Comparison of ENCODE assay signal across 24 cellular contexts in the genomic region with DNA sequence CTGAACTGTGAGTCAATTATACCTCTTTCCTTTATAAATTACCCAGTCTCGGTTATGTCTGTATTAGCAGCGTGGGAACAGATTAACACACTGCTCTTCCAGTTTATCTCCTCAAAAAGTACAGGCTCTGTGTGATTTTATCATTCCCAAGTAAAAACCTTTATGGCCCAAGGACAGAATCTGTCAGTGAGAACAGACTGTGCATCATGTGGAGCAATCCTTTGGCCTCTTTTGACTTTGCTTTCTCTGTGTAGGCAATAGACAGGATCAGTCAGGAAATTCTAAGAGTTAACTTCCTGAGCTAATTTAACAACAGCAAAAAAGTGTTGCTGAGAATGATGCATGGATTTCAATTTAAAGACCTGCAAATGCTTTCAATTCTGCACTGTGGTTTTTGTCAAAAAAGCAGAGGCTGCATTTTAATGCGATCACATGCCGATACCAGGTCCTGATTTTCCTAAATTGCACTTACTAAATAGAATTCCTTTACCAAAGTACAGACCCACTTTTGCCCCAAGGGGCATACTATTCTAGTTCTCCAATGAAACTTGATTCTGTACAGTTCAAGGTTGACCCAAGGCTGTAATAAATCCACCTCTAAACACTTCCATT.
DNase-seq lines count a peak whose midpoint lies in the region; ATAC-seq and TF ChIP-seq lines count a peak whose summit lies in the region.
"Had no signal": no experiment of that assay in that cellular context is flagged by ENCODE, and none has a peak within 500 bp of the region (broad histone marks: within the 10 kb centered on the region; RNA-seq: fewer than 3 reads in every experiment).

No MANE protein-coding gene starts in this region.

- TF ChIP-seq CTCF in mesothelial cell of epicardium (IDR thresholded peaks at IDR 0.05; ENCODE audit: unreplicated experiment) (no peak), type B pancreatic cell (conservative IDR thresholded peaks at IDR 0.05) (no peak), gastrocnemius medialis (IDR thresholded peaks at IDR 0.05 in 4 of 5, conservative IDR thresholded peaks at IDR 0.05 in 1 of 5) (no peak)

- no peaks in the 10 kb centered on the region for H3K27me3 ChIP-seq in gastrocnemius medialis
- H3K27me3 ChIP-seq: BLaER1 treated with 17β-estradiol and CSF1 and Interleukin-3, amounts not matched to agents 10 nM and 100 nM had no signal

- peaks cover 8 to 10% of the 10 kb centered on the region in 2 donors for H3K4me1 ChIP-seq in gastrocnemius medialis

- no peak overlapping the region for H3K9ac ChIP-seq in SK-N-MC (ENCODE audit: insufficient read length)
- H3K9ac ChIP-seq: BLaER1 treated with 17β-estradiol and CSF1 and Interleukin-3, amounts not matched to agents 10 nM and 100 nM; KMS-11 had no signal

- H3K36me3 ChIP-seq in SK-N-MC (ENCODE audit: insufficient read depth, low read length) = no peaks in the 10 kb centered on the region
- H3K36me3 ChIP-seq in gastrocnemius medialis = no peaks in the 10 kb centered on the region
- H3K36me3 ChIP-seq: BLaER1 treated with 17β-estradiol and CSF1 and Interleukin-3, amounts not matched to agents 10 nM and 100 nM had no signal

- H3K4me1 Mint-ChIP-seq in mesothelial cell of epicardium = peaks cover 17% of the 10 kb centered on the region
- H3K4me1 Mint-ChIP-seq in type B pancreatic cell (ENCODE audit: unreplicated experiment) = peaks cover 14% of the 10 kb centered on the region
- H3K4me1 Mint-ChIP-seq: CD4-positive, alpha-beta memory T cell had no signal

- H3K9me3 ChIP-seq in SK-N-MC (ENCODE audit: low read depth, low read length) (peaks cover 4% of the 10 kb centered on the region; the same call in 1 of the 2 replicates), gastrocnemius medialis (no peaks in the 10 kb centered on the region)

- peaks cover under 1% of the 10 kb centered on the region for H3K9me3 Mint-ChIP-seq in mesothelial cell of epicardium
- H3K9me3 Mint-ChIP-seq in type B pancreatic cell = peaks cover 5% of the 10 kb centered on the region

- in situ Hi-C loops in gastrocnemius medialis (cut with MboI; ENCODE audit: low sequenced_read_pairs in 4 of 4) = no loop called here

- H3K36me3 Mint-ChIP-seq in mesothelial cell of epicardium (no peaks in the 10 kb centered on the region), type B pancreatic cell (peaks cover 10% of the 10 kb centered on the region)
- H3K36me3 Mint-ChIP-seq: CD4-positive, alpha-beta memory T cell had no signal

- ATAC-seq in GM18873 (IDR thresholded peaks at IDR 0.05; ENCODE audit: low FRiP score, unreplicated experiment) = no peak
- no peak for ATAC-seq in gastrocnemius medialis

- H3K4me3 Mint-ChIP-seq in mesothelial cell of epicardium (no peak overlapping the region), type B pancreatic cell (no peak overlapping the region)
- H3K4me3 Mint-ChIP-seq: CD4-positive, alpha-beta memory T cell had no signal

- H3K27ac Mint-ChIP-seq in mesothelial cell of epicardium = peak overlapping the region; percentile 3
- peak overlapping the region; percentile 10 for H3K27ac Mint-ChIP-seq in type B pancreatic cell

- DNase-seq in SK-N-MC (ENCODE audit: low read depth, low spot score) = peak; percentile 87
- peak; percentile 17 for DNase-seq in cerebellum (ENCODE audit: low spot score)
- no peak for DNase-seq in mesothelial cell of epicardium (ENCODE audit: low spot score in 2 of 2, unreplicated experiment in 2 of 2)
- no peak for DNase-seq in type B pancreatic cell (ENCODE audit: extremely low spot score, unreplicated experiment)
- no peak for DNase-seq in NCI-H1436 treated with DMSO at 0.1 percent for 48 hours (lab: John Stamatoyannopoulos, UW)
- no peak for DNase-seq in gastrocnemius medialis
- DNase-seq: Caco-2; CD4-positive, alpha-beta memory T cell; DMS 273 treated with DMSO at 0.1 percent for 48 hours; DMS79 treated with DMSO at 0.1 percent for 48 hours; GOT3; HCEC 1CT; IMR-90; NCI-H1092 treated with DMSO at 0.1 percent for 48 hours; NCI-H146; NCI-H2029; NCI-H2227 treated with DMSO at 0.1 percent for 48 hours; NCI-H510A; PC-9 had no signal

- H3K27ac ChIP-seq in SK-N-MC (peak overlapping the region; percentile 69), gastrocnemius medialis (no peak overlapping the region)
- H3K27ac ChIP-seq: KMS-11, PC-9, RWPE1 had no signal

- intact Hi-C loops in gastrocnemius medialis (cut with DNase I; ENCODE audit: low total_unique reads) = no loop called here

- H3K4me3 ChIP-seq in SK-N-MC = peak overlapping the region; percentile 31
- no peak overlapping the region for H3K4me3 ChIP-seq in gastrocnemius medialis
- H3K4me3 ChIP-seq: BLaER1 treated with 17β-estradiol and CSF1 and Interleukin-3, amounts not matched to agents 10 nM and 100 nM; GM12878; PC-9 had no signal

- TF ChIP-seq POLR2A in gastrocnemius medialis (IDR thresholded peaks at IDR 0.05) = no peak

- H3K27me3 Mint-ChIP-seq in mesothelial cell of epicardium (ENCODE audit: low read depth) (no peaks in the 10 kb centered on the region), type B pancreatic cell (no peaks in the 10 kb centered on the region)
- H3K27me3 Mint-ChIP-seq: CD4-positive, alpha-beta memory T cell had no signal

Comparison
In these comparisons a context has a peak if more than half of its experiments do, and no peak if none do; other contexts are left out.
1. DNase-seq: peak in SK-N-MC (single experiment) and cerebellum (single experiment); none in mesothelial cell of epicardium (0 of 2), type B pancreatic cell (single experiment), NCI-H1436 treated with DMSO at 0.1 percent for 48 hours (single experiment) and gastrocnemius medialis (0 of 2).